In the genomic region with DNA sequence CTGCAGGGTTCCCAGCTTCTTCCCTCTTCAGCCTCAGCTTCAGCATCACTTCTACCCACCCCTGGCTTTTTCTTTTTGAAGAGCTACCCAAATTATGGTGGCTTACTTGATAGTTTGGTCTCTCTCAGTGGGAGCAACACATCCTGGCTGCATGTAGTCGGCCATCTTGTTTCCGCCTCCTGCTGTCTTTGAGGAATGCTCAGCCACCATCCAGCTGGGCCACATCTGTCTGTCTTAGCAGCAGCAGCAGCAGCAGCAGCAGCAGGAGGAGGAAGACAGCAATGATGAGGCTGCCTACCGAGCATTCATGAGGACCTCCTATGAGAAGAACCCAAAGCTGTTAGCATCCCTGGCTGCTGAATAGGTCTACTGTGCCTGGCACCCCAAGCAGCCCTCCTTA, we compare ENCODE assay signal across 14 cellular contexts. TPM values are rescaled to one million over a fixed set of nuclear protein-coding genes. Genes with fewer than 3 reads are reported as not detected.
"Had no signal": no experiment of that assay in that cellular context is flagged by ENCODE, and none has a peak within 500 bp of the region (broad histone marks: within the 10 kb centered on the region; RNA-seq: fewer than 3 reads in every experiment).

No MANE protein-coding gene starts in this region.

- H3K36me3 ChIP-seq: adrenal gland, breast epithelium, thoracic aorta, WERI-Rb-1 had no signal

- H3K9me3 ChIP-seq: adrenal gland, thoracic aorta had no signal

- ATAC-seq: activated naive CD4-positive, alpha-beta T cell treated with anti-CD3 and anti-CD28 coated beads, Interleukin-2, amount 50 U/mL, for 72 hours; esophagus mucosa; stimulated activated naive B cell treated with anti-CD40 and anti-IgM and Interleukin-4, amounts not matched to agents 10 μg/mL and 1 μg/mL and 100 μg/mL, for 72 hours had no signal

- H3K27me3 ChIP-seq: adrenal gland, breast epithelium had no signal

- H3K27ac ChIP-seq: adrenal gland, breast epithelium, thoracic aorta, WERI-Rb-1 had no signal

- H3K4me3 Mint-ChIP-seq: natural killer cell treated with Interleukin-12 subunit alpha and Interleukin-12 subunit beta and Interleukin-15 and Interleukin-18, amount 100 ng/mL, for 72 hours; stimulated activated naive B cell treated with anti-CD40 and anti-IgM and Interleukin-4, amounts not matched to agents 10 μg/mL and 1 μg/mL and 100 μg/mL, for 72 hours had no signal

- H3K27ac Mint-ChIP-seq: activated naive CD4-positive, alpha-beta T cell treated with anti-CD3 and anti-CD28 coated beads, Interleukin-2, amount 50 U/mL, for 72 hours; natural killer cell treated with Interleukin-12 subunit alpha and Interleukin-12 subunit beta and Interleukin-15 and Interleukin-18, amount 100 ng/mL, for 72 hours; stimulated activated naive B cell treated with anti-CD40 and anti-IgM and Interleukin-4, amounts not matched to agents 10 μg/mL and 1 μg/mL and 100 μg/mL, for 72 hours had no signal

- DNase-seq: activated CD4-positive, alpha-beta T cell treated with anti-CD3 and anti-CD28 coated beads, Interleukin-2, amount 50 U/mL, for 4 hours; activated gamma-delta T cell; adrenal gland; cortex of kidney; kidney; nucleus accumbens; stimulated activated naive B cell treated with anti-CD40 and anti-IgM and Interleukin-4, amounts not matched to agents 10 μg/mL and 1 μg/mL and 100 μg/mL, for 72 hours; WERI-Rb-1 had no signal

- H3K4me1 ChIP-seq: adrenal gland, breast epithelium had no signal

- H3K4me1 Mint-ChIP-seq: stimulated activated naive B cell treated with anti-CD40 and anti-IgM and Interleukin-4, amounts not matched to agents 10 μg/mL and 1 μg/mL and 100 μg/mL, for 72 hours had no signal

- H3K4me3 ChIP-seq: adrenal gland, breast epithelium, thoracic aorta had no signal

RNA-seq across cellular contexts. Expression of a gene that starts 19.7 kb away (rescaled TPM):
- total RNA-seq: fibroblast of villous mesenchyme had no signal
